ENCODE assay signal across 8 cellular contexts in genomic region chr19:15300533-15301194, GRCh38. TPM values are rescaled to one million over a fixed set of nuclear protein-coding genes. Genes with fewer than 3 reads are reported as not detected.
DNase-seq lines count a peak whose midpoint lies in the region; ATAC-seq and TF ChIP-seq lines count a peak whose summit lies in the region.

No MANE protein-coding gene starts in this region.

- CTCF ChIA-PET in T-cell (lab: Charles Lee): no interaction called here

- H3K4me1 ChIP-seq in vagina: peaks cover 91% of the 10 kb centered on the region

- no peaks in the 10 kb centered on the region for H3K9me3 ChIP-seq in vagina

- DNase-seq in stimulated activated CD4-positive, alpha-beta T cell treated with anti-CD3 and anti-CD28 coated beads, Interleukin-15, amount 100 ng/mL, for 24 hours: peak; percentile 23
- DNase-seq in stimulated activated CD4-positive, alpha-beta T cell treated with anti-CD3 and anti-CD28 coated beads, Interleukin-4, amount 100 ng/mL, for 4 hours: no peak
- DNase-seq in T-cell (no peak), erythroblast (lab: John Stamatoyannopoulos, UW) (peak; percentile 47 to 83), vagina (ENCODE audit: extremely low spot score in 2 of 2) (no peak), hepatic stellate cell (ENCODE audit: low spot score) (no peak), mesenteric fat pad (ENCODE audit: low spot score) (no peak)

- H3K27ac Mint-ChIP-seq in T-cell: peak overlapping the region; percentile 46 to 55

- no peaks in the 10 kb centered on the region for H3K27me3 ChIP-seq in vagina

- H3K9me3 Mint-ChIP-seq in T-cell: no peaks in the 10 kb centered on the region

- H3K36me3 ChIP-seq in vagina: no peaks in the 10 kb centered on the region

- ATAC-seq in T-cell (replicated peaks in 1 of 4) (no peak), HG02981 (IDR thresholded peaks at IDR 0.05; ENCODE audit: unreplicated experiment) (no peak)

- H3K27me3 Mint-ChIP-seq in T-cell: no peaks in the 10 kb centered on the region

- peak overlapping the region in 2 of 3 donors; percentile 24 to 54 for H3K4me3 Mint-ChIP-seq in T-cell

- POLR2A ChIA-PET in T-cell (lab: Charles Lee): no interaction called here

- TF ChIP-seq POLR2A in erythroblast (IDR thresholded peaks at IDR 0.05; ENCODE audit: low read length) (no peak), vagina (IDR thresholded peaks at IDR 0.05) (no peak)

- H3K4me1 Mint-ChIP-seq in T-cell: peaks cover 93 to 96% (median 96%) of the 10 kb centered on the region in 3 donors

- peaks cover 3% of the 10 kb centered on the region for H3K36me3 Mint-ChIP-seq in T-cell

- intact Hi-C loops in vagina (cut with DNase I): no loop called here

- H3K27ac ChIP-seq in vagina: peak overlapping the region; percentile 45

- no peak overlapping the region for H3K4me3 ChIP-seq in vagina

- no peak for TF ChIP-seq CTCF in vagina (IDR thresholded peaks at IDR 0.05)

RNA-seq across cellular contexts. Expression of gene BRD4, which starts 31.7 kb away (rescaled TPM):
- total RNA-seq in T-cell (100 to 1,000 TPM; 115 to 154 (median 139) TPM), vagina (53.0 TPM), mesenteric fat pad (96.3 TPM)

Comparison
In these comparisons a context has a peak if more than half of its experiments do, and no peak if none do; other contexts are left out.
1. DNase-seq: peak in stimulated activated CD4-positive, alpha-beta T cell treated with anti-CD3 and anti-CD28 coated beads, Interleukin-15, amount 100 ng/mL, for 24 hours (single experiment) and erythroblast (2 of 2); none in stimulated activated CD4-positive, alpha-beta T cell treated with anti-CD3 and anti-CD28 coated beads, Interleukin-4, amount 100 ng/mL, for 4 hours (0 of 2), T-cell (0 of 34), vagina (0 of 2), hepatic stellate cell (single experiment) and mesenteric fat pad (single experiment).